32 cellular contexts compared by ENCODE assay signal in genomic region chr13:82751221-82751620, GRCh38.
"Had no signal": no experiment of that assay in that cellular context is flagged by ENCODE, and none has a peak within 500 bp of the region (broad histone marks: within the 10 kb centered on the region; RNA-seq: fewer than 3 reads in every experiment).

No MANE protein-coding gene starts in this region.

- H3K27me3 Mint-ChIP-seq: activated B cell treated with CpG ODN at 0.5 μM for 24 hours; activated CD4-positive, alpha-beta memory T cell treated with anti-CD3 and anti-CD28 coated beads, Interleukin-2, amount 10 ng/mL, durations not matched to agents 7 days and 5 days; activated CD4-positive, alpha-beta T cell treated with anti-CD3 and anti-CD28 coated beads, Interleukin-2, amount 10 ng/mL, durations not matched to agents 24 days and 14 days; activated naive CD4-positive, alpha-beta T cell treated with anti-CD3 and anti-CD28 coated beads, Interleukin-2, amount 10 ng/mL, durations not matched to agents 7 days and 5 days; activated naive CD8-positive, alpha-beta T cell treated with anti-CD3 and anti-CD28 coated beads, Interleukin-2, amount 10 ng/mL, durations not matched to agents 7 days and 5 days; activated T-cell treated with anti-CD3 and anti-CD28 coated beads, Interleukin-2, amount 50 U/mL, for 24 hours; brain; central memory CD8-positive, alpha-beta T cell; dendritic cell treated with granulocyte-macrophage colony-stimulating factor and Interleukin-4, amounts not matched to agents 40 ng/mL and 50 ng/mL, for 4 days; T-helper 17 cell had no signal

- H3K27ac Mint-ChIP-seq: activated B cell treated with CpG ODN at 0.5 μM for 24 hours; activated CD4-positive, alpha-beta memory T cell treated with anti-CD3 and anti-CD28 coated beads, Interleukin-2, amount 10 ng/mL, durations not matched to agents 7 days and 5 days; activated CD4-positive, alpha-beta T cell treated with anti-CD3 and anti-CD28 coated beads, Interleukin-2, amount 10 ng/mL, durations not matched to agents 24 days and 14 days; activated naive CD4-positive, alpha-beta T cell treated with anti-CD3 and anti-CD28 coated beads, Interleukin-2, amount 10 ng/mL, durations not matched to agents 7 days and 5 days; activated naive CD4-positive, alpha-beta T cell treated with anti-CD3 and anti-CD28 coated beads, Interleukin-2, amount 50 U/mL, for 72 hours; activated naive CD8-positive, alpha-beta T cell treated with anti-CD3 and anti-CD28 coated beads, Interleukin-2, amount 10 ng/mL, durations not matched to agents 7 days and 5 days; activated T-cell treated with anti-CD3 and anti-CD28 coated beads, Interleukin-2, amount 50 U/mL, for 24 hours; activated T-cell treated with anti-CD3 and anti-CD28 coated beads, Interleukin-2, amount 50 U/mL, for 72 hours; dendritic cell treated with granulocyte-macrophage colony-stimulating factor and Interleukin-4, amounts not matched to agents 40 ng/mL and 50 ng/mL, for 4 days; endodermal cell; T-helper 17 cell; T-helper 2 cell treated with Interferon-gamma antibody and Interleukin-4, amounts not matched to agents 5 μg/mL and 100 μg/mL, for 36 hours had no signal

- H3K27me3 ChIP-seq: ascending aorta, breast epithelium, cardiac muscle cell, dorsolateral prefrontal cortex had no signal

- H3K36me3 ChIP-seq: ascending aorta, breast epithelium, cardiac muscle cell, WERI-Rb-1 had no signal

- ATAC-seq: activated CD4-positive, CD25-positive, alpha-beta regulatory T cell treated with anti-CD3 and anti-CD28 coated beads, Interleukin-2, amount 50 U/mL, for 24 hours; activated naive CD4-positive, alpha-beta T cell treated with anti-CD3 and anti-CD28 coated beads, Interleukin-2, amount 50 U/mL, for 72 hours; activated T-cell treated with anti-CD3 and anti-CD28 coated beads, Interleukin-2, amount 50 U/mL, for 72 hours; esophagus mucosa; T-helper 17 cell had no signal

- DNase-seq: activated B cell treated with CpG ODN at 0.5 μM for 24 hours; activated CD4-positive, alpha-beta memory T cell treated with anti-CD3 and anti-CD28 coated beads, Interleukin-2, amount 10 ng/mL, durations not matched to agents 7 days and 5 days; activated CD4-positive, alpha-beta T cell treated with anti-CD3 and anti-CD28 coated beads, Interleukin-2, amount 10 ng/mL, durations not matched to agents 24 days and 14 days; activated CD4-positive, alpha-beta T cell treated with anti-CD3 and anti-CD28 coated beads, Interleukin-2, amount 50 U/mL, for 4 hours; activated CD8-positive, alpha-beta memory T cell treated with anti-CD3 and anti-CD28 coated beads, Interleukin-2, amount 50 U/mL, for 48 hours; activated gamma-delta T cell; activated naive CD4-positive, alpha-beta T cell; activated naive CD4-positive, alpha-beta T cell treated with anti-CD3 and anti-CD28 coated beads, Interleukin-2, amount 10 ng/mL, durations not matched to agents 7 days and 5 days; activated naive CD8-positive, alpha-beta T cell treated with anti-CD3 and anti-CD28 coated beads, Interleukin-2, amount 10 ng/mL, durations not matched to agents 7 days and 5 days; activated T-cell treated with anti-CD3 and anti-CD28 coated beads for 4 hours; activated T-cell treated with anti-CD3 and anti-CD28 coated beads, Interleukin-2, amount 50 U/mL, for 24 hours; activated T-cell treated with anti-CD3 and anti-CD28 coated beads, Interleukin-2, amount 50 U/mL, for 72 hours; dorsolateral prefrontal cortex; effector memory CD4-positive, alpha-beta T cell; endodermal cell; foreskin fibroblast; head of caudate nucleus; hippocampal formation; T-helper 17 cell; T1000; WERI-Rb-1 had no signal

- H3K4me1 Mint-ChIP-seq: activated B cell treated with CpG ODN at 0.5 μM for 24 hours; activated CD4-positive, alpha-beta memory T cell treated with anti-CD3 and anti-CD28 coated beads, Interleukin-2, amount 10 ng/mL, durations not matched to agents 7 days and 5 days; activated CD4-positive, alpha-beta T cell treated with anti-CD3 and anti-CD28 coated beads, Interleukin-2, amount 10 ng/mL, durations not matched to agents 24 days and 14 days; activated naive CD4-positive, alpha-beta T cell treated with anti-CD3 and anti-CD28 coated beads, Interleukin-2, amount 10 ng/mL, durations not matched to agents 7 days and 5 days; activated naive CD8-positive, alpha-beta T cell treated with anti-CD3 and anti-CD28 coated beads, Interleukin-2, amount 10 ng/mL, durations not matched to agents 7 days and 5 days; central memory CD8-positive, alpha-beta T cell; T-helper 17 cell had no signal

- H3K4me3 ChIP-seq: ascending aorta, breast epithelium, cardiac muscle cell, coronary artery, dorsolateral prefrontal cortex had no signal

- H3K9me3 ChIP-seq: ascending aorta, breast epithelium had no signal

- H3K4me3 Mint-ChIP-seq: activated B cell treated with CpG ODN at 0.5 μM for 24 hours; activated CD4-positive, alpha-beta memory T cell treated with anti-CD3 and anti-CD28 coated beads, Interleukin-2, amount 10 ng/mL, durations not matched to agents 7 days and 5 days; activated CD4-positive, alpha-beta T cell treated with anti-CD3 and anti-CD28 coated beads, Interleukin-2, amount 10 ng/mL, durations not matched to agents 24 days and 14 days; activated naive CD4-positive, alpha-beta T cell treated with anti-CD3 and anti-CD28 coated beads, Interleukin-2, amount 10 ng/mL, durations not matched to agents 7 days and 5 days; activated naive CD8-positive, alpha-beta T cell treated with anti-CD3 and anti-CD28 coated beads, Interleukin-2, amount 10 ng/mL, durations not matched to agents 7 days and 5 days; activated T-cell treated with anti-CD3 and anti-CD28 coated beads, Interleukin-2, amount 50 U/mL, for 24 hours; activated T-cell treated with anti-CD3 and anti-CD28 coated beads, Interleukin-2, amount 50 U/mL, for 72 hours; brain; central memory CD8-positive, alpha-beta T cell; dendritic cell treated with granulocyte-macrophage colony-stimulating factor and Interleukin-4, amounts not matched to agents 40 ng/mL and 50 ng/mL, for 4 days; endodermal cell; T-helper 17 cell; T-helper 2 cell treated with Interferon-gamma antibody and Interleukin-4, amounts not matched to agents 5 μg/mL and 100 μg/mL, for 36 hours had no signal

- H3K36me3 Mint-ChIP-seq: activated naive CD4-positive, alpha-beta T cell treated with anti-CD3 and anti-CD28 coated beads, Interleukin-2, amount 10 ng/mL, durations not matched to agents 7 days and 5 days; activated naive CD4-positive, alpha-beta T cell treated with anti-CD3 and anti-CD28 coated beads, Interleukin-2, amount 50 U/mL, for 72 hours; activated naive CD8-positive, alpha-beta T cell treated with anti-CD3 and anti-CD28 coated beads, Interleukin-2, amount 10 ng/mL, durations not matched to agents 7 days and 5 days; brain had no signal

- H3K4me1 ChIP-seq: breast epithelium had no signal

- H3K9me3 Mint-ChIP-seq: activated CD4-positive, alpha-beta memory T cell treated with anti-CD3 and anti-CD28 coated beads, Interleukin-2, amount 10 ng/mL, durations not matched to agents 7 days and 5 days; activated CD4-positive, alpha-beta T cell treated with anti-CD3 and anti-CD28 coated beads, Interleukin-2, amount 10 ng/mL, durations not matched to agents 24 days and 14 days; activated naive CD4-positive, alpha-beta T cell treated with anti-CD3 and anti-CD28 coated beads, Interleukin-2, amount 10 ng/mL, durations not matched to agents 7 days and 5 days; activated naive CD4-positive, alpha-beta T cell treated with anti-CD3 and anti-CD28 coated beads, Interleukin-2, amount 50 U/mL, for 72 hours; activated naive CD8-positive, alpha-beta T cell treated with anti-CD3 and anti-CD28 coated beads, Interleukin-2, amount 10 ng/mL, durations not matched to agents 7 days and 5 days; activated T-cell treated with anti-CD3 and anti-CD28 coated beads, Interleukin-2, amount 50 U/mL, for 24 hours; brain; endodermal cell had no signal

- H3K27ac ChIP-seq: breast epithelium, cardiac muscle cell, coronary artery, dorsolateral prefrontal cortex, WERI-Rb-1 had no signal
